ENCODE assay signal across 2 cellular contexts in the genomic region with DNA sequence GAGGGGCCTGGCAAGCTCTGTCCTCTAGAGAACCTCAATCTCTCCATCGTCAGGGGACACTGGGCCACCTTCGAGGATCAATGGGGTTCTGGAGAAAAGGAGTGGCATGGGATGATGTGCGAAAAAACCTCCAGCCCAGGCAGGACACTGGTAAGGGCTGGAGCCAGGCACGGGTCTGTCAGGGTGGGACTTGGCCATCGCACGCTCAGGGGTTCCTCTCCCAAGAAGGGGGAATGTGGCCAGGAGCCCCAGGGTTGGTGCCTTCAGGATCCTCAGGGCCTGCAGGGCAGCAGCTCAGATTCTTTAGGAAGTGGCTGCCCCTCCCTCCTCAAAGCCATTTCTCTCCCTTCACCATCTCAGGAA.
TF ChIP-seq lines count a peak whose summit lies in the region.

No MANE protein-coding gene starts in this region.

TF ChIP-seq in SK-N-SH, 30 proteins besides CTCF, POLR2A, EP300 and RAD21 (continued from another document):
- TF ChIP-seq, protein P1, sequence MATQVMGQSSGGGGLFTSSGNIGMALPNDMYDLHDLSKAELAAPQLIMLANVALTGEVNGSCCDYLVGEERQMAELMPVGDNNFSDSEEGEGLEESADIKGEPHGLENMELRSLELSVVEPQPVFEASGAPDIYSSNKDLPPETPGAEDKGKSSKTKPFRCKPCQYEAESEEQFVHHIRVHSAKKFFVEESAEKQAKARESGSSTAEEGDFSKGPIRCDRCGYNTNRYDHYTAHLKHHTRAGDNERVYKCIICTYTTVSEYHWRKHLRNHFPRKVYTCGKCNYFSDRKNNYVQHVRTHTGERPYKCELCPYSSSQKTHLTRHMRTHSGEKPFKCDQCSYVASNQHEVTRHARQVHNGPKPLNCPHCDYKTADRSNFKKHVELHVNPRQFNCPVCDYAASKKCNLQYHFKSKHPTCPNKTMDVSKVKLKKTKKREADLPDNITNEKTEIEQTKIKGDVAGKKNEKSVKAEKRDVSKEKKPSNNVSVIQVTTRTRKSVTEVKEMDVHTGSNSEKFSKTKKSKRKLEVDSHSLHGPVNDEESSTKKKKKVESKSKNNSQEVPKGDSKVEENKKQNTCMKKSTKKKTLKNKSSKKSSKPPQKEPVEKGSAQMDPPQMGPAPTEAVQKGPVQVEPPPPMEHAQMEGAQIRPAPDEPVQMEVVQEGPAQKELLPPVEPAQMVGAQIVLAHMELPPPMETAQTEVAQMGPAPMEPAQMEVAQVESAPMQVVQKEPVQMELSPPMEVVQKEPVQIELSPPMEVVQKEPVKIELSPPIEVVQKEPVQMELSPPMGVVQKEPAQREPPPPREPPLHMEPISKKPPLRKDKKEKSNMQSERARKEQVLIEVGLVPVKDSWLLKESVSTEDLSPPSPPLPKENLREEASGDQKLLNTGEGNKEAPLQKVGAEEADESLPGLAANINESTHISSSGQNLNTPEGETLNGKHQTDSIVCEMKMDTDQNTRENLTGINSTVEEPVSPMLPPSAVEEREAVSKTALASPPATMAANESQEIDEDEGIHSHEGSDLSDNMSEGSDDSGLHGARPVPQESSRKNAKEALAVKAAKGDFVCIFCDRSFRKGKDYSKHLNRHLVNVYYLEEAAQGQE (IDR thresholded peaks at IDR 0.05; ENCODE audit: low read depth, low read length), result no peak
- TF ChIP-seq, protein P2, sequence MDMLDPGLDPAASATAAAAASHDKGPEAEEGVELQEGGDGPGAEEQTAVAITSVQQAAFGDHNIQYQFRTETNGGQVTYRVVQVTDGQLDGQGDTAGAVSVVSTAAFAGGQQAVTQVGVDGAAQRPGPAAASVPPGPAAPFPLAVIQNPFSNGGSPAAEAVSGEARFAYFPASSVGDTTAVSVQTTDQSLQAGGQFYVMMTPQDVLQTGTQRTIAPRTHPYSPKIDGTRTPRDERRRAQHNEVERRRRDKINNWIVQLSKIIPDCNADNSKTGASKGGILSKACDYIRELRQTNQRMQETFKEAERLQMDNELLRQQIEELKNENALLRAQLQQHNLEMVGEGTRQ (IDR thresholded peaks at IDR 0.05; ENCODE audit: borderline replicate concordance, low read depth, low read length), result no peak
- TF ChIP-seq GATA2 (CRISPR knock-in tag; IDR thresholded peaks at IDR 0.05), result no peak
- TF ChIP-seq FOXJ3 (CRISPR knock-in tag; IDR thresholded peaks at IDR 0.05), result no peak

TF ChIP-seq in SK-N-SH treated with all-trans-retinoic acid at 6 μM for 48 hours, 23 proteins besides CTCF, POLR2A, EP300 and RAD21 (continued from another document):
- TF ChIP-seq, protein P3, sequence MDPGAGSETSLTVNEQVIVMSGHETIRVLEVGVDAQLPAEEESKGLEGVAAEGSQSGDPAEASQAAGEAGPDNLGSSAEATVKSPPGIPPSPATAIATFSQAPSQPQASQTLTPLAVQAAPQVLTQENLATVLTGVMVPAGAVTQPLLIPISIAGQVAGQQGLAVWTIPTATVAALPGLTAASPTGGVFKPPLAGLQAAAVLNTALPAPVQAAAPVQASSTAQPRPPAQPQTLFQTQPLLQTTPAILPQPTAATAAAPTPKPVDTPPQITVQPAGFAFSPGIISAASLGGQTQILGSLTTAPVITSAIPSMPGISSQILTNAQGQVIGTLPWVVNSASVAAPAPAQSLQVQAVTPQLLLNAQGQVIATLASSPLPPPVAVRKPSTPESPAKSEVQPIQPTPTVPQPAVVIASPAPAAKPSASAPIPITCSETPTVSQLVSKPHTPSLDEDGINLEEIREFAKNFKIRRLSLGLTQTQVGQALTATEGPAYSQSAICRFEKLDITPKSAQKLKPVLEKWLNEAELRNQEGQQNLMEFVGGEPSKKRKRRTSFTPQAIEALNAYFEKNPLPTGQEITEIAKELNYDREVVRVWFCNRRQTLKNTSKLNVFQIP (CRISPR knock-in tag; IDR thresholded peaks at IDR 0.05; ENCODE audit: borderline replicate concordance, low read depth), result no peak
- no peak for TF ChIP-seq TCF4 (CRISPR knock-in tag; IDR thresholded peaks at IDR 0.05; ENCODE audit: borderline replicate concordance)
- no peak for TF ChIP-seq BACH2 (CRISPR knock-in tag; IDR thresholded peaks at IDR 0.05; ENCODE audit: borderline replicate concordance)
- TF ChIP-seq TOX (CRISPR knock-in tag; IDR thresholded peaks at IDR 0.05; ENCODE audit: borderline replicate concordance), result no peak
- TF ChIP-seq ZFP30 (CRISPR knock-in tag; IDR thresholded peaks at IDR 0.05), result no peak
- TF ChIP-seq PPARA (CRISPR knock-in tag; IDR thresholded peaks at IDR 0.05; ENCODE audit: borderline replicate concordance), result no peak
- TF ChIP-seq, protein P4, sequence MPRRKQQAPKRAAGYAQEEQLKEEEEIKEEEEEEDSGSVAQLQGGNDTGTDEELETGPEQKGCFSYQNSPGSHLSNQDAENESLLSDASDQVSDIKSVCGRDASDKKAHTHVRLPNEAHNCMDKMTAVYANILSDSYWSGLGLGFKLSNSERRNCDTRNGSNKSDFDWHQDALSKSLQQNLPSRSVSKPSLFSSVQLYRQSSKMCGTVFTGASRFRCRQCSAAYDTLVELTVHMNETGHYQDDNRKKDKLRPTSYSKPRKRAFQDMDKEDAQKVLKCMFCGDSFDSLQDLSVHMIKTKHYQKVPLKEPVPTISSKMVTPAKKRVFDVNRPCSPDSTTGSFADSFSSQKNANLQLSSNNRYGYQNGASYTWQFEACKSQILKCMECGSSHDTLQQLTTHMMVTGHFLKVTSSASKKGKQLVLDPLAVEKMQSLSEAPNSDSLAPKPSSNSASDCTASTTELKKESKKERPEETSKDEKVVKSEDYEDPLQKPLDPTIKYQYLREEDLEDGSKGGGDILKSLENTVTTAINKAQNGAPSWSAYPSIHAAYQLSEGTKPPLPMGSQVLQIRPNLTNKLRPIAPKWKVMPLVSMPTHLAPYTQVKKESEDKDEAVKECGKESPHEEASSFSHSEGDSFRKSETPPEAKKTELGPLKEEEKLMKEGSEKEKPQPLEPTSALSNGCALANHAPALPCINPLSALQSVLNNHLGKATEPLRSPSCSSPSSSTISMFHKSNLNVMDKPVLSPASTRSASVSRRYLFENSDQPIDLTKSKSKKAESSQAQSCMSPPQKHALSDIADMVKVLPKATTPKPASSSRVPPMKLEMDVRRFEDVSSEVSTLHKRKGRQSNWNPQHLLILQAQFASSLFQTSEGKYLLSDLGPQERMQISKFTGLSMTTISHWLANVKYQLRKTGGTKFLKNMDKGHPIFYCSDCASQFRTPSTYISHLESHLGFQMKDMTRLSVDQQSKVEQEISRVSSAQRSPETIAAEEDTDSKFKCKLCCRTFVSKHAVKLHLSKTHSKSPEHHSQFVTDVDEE (CRISPR knock-in tag; IDR thresholded peaks at IDR 0.05), result no peak
